ENCODE assay signal across 14 cellular contexts in genomic region chr17:20457848-20458381, GRCh38. TPM values are rescaled to one million over a fixed set of nuclear protein-coding genes. Genes with fewer than 3 reads are reported as not detected.
"Had no signal": no experiment of that assay in that cellular context is flagged by ENCODE, and none has a peak within 500 bp of the region (broad histone marks: within the 10 kb centered on the region; RNA-seq: fewer than 3 reads in every experiment).

No MANE protein-coding gene starts in this region.

RNA-seq across cellular contexts. Expression of gene LGALS9B, which starts 9.4 kb away (rescaled TPM):
- total RNA-seq: natural killer cell treated with Interleukin-12 subunit alpha and Interleukin-12 subunit beta and Interleukin-15 and Interleukin-18, amount 100 ng/mL, for 72 hours; neural crest cell; omental fat pad; osteocyte; pancreas; posterior vena cava; prostate gland; pulmonary artery endothelial cell; right atrium auricular region; sciatic nerve; suprapubic skin; testis; upper lobe of right lung; urinary bladder had no signal
- polyA plus RNA-seq: pancreas, urinary bladder had no signal
